In genomic region chr13:97275265-97275664, GRCh38 we compare ENCODE assay signal across 9 cellular contexts. TPM values are rescaled to one million over a fixed set of nuclear protein-coding genes. Genes with fewer than 3 reads are reported as not detected.
DNase-seq lines count a peak whose midpoint lies in the region; ATAC-seq and TF ChIP-seq lines count a peak whose summit lies in the region.
"Had no signal": no experiment of that assay in that cellular context is flagged by ENCODE, and none has a peak within 500 bp of the region (broad histone marks: within the 10 kb centered on the region; RNA-seq: fewer than 3 reads in every experiment).

No MANE protein-coding gene starts in this region.

- H3K36me3 ChIP-seq in liver (ENCODE audit: control insufficient read depth in 4 of 4, insufficient read depth in 3 of 4, low read depth in 1 of 4, low read length in 3 of 4) (peaks cover 0 to 10% (median 3%) of the 10 kb centered on the region in 4 donors), vagina (peaks cover 0 to 11% of the 10 kb centered on the region in 2 donors)
- H3K36me3 ChIP-seq: neutrophil had no signal

- no peak for TF ChIP-seq CTCF in choroid plexus epithelial cell (conservative IDR thresholded peaks at IDR 0.05; ENCODE audit: low read depth, low read length)
- no peak for TF ChIP-seq CTCF in liver (IDR thresholded peaks at IDR 0.05; ENCODE audit: low read depth, low read length, missing input control)
- no peak for TF ChIP-seq CTCF in vagina (IDR thresholded peaks at IDR 0.05)

- H3K4me3 ChIP-seq in choroid plexus epithelial cell (ENCODE audit: low read depth, low read length) = no peak overlapping the region
- no peak overlapping the region for H3K4me3 ChIP-seq in liver (ENCODE audit: low read depth in 1 of 3, low read length in 3 of 3)
- H3K4me3 ChIP-seq in vagina = no peak overlapping the region

- H3K27ac ChIP-seq in liver (ENCODE audit: low read depth in 1 of 2, low read length in 2 of 2) (peak overlapping the region; percentile 82 to 83), vagina (peak overlapping the region; percentile 69)
- H3K27ac ChIP-seq: neutrophil had no signal

- peaks cover 52% of the 10 kb centered on the region for H3K4me1 Mint-ChIP-seq in activated T-cell treated with anti-CD3 and anti-CD28 coated beads, Interleukin-2, amount 50 U/mL, for 4 hours (ENCODE audit: low read depth)

- peak in 1 of 2 donors; percentile 42 for TF ChIP-seq RAD21 in liver (IDR thresholded peaks at IDR 0.05)

- H3K27me3 Mint-ChIP-seq in activated T-cell treated with anti-CD3 and anti-CD28 coated beads, Interleukin-2, amount 50 U/mL, for 4 hours (ENCODE audit: low read depth) = no peaks in the 10 kb centered on the region

- TF ChIP-seq POLR2A in vagina (IDR thresholded peaks at IDR 0.05) = no peak

- H3K4me3 Mint-ChIP-seq in activated T-cell treated with anti-CD3 and anti-CD28 coated beads, Interleukin-2, amount 50 U/mL, for 4 hours = no peak overlapping the region

- peak overlapping the region in 1 of 2 donors; percentile 38 for H3K9ac ChIP-seq in liver (ENCODE audit: low read depth in 1 of 2, low read length in 2 of 2)

- DNase-seq in LHCN-M2 (ENCODE audit: low read depth) = peak; percentile 75
- peak; percentile 91 for DNase-seq in choroid plexus epithelial cell (ENCODE audit: low read depth)
- no peak for DNase-seq in vagina (ENCODE audit: extremely low spot score in 2 of 2)
- DNase-seq in activated T-cell treated with anti-CD3 and anti-CD28 coated beads, Interleukin-2, amount 50 U/mL, for 4 hours = no peak
- DNase-seq in NCI-H345 treated with DMSO at 0.1 percent for 48 hours (lab: John Stamatoyannopoulos, UW; ENCODE audit: unreplicated experiment) = no peak
- DNase-seq in DMS53 treated with DMSO at 0.1 percent for 48 hours (lab: John Stamatoyannopoulos, UW; ENCODE audit: unreplicated experiment) = no peak
- DNase-seq: substantia nigra had no signal

- H3K9me3 ChIP-seq in liver (ENCODE audit: control insufficient read depth in 4 of 4, low read length in 3 of 4) (no peaks in the 10 kb centered on the region), vagina (no peaks in the 10 kb centered on the region)
- H3K9me3 ChIP-seq: neutrophil had no signal

- ATAC-seq in activated T-cell treated with anti-CD3 and anti-CD28 coated beads, Interleukin-2, amount 50 U/mL, for 4 hours = no peak

- peaks cover 3% of the 10 kb centered on the region for H3K9me3 Mint-ChIP-seq in activated T-cell treated with anti-CD3 and anti-CD28 coated beads, Interleukin-2, amount 50 U/mL, for 4 hours

- intact Hi-C loops in vagina (cut with DNase I) = no loop called here

- WGBS in liver = 17% methylated on average over 4 of the region's 4 CpGs

- peaks cover 28% of the 10 kb centered on the region for H3K36me3 Mint-ChIP-seq in activated T-cell treated with anti-CD3 and anti-CD28 coated beads, Interleukin-2, amount 50 U/mL, for 4 hours (ENCODE audit: insufficient read depth)

- H3K27me3 ChIP-seq in liver (ENCODE audit: control insufficient read depth in 4 of 4, insufficient read depth in 4 of 4, low read length in 3 of 4) (no peaks in the 10 kb centered on the region), vagina (no peaks in the 10 kb centered on the region)
- H3K27me3 ChIP-seq: neutrophil had no signal

- peaks cover 4 to 58% (median 31%) of the 10 kb centered on the region in 4 donors for H3K4me1 ChIP-seq in liver (ENCODE audit: control insufficient read depth in 4 of 4, insufficient read depth in 4 of 4, low read length in 3 of 4)
- peaks cover 92% of the 10 kb centered on the region for H3K4me1 ChIP-seq in vagina

TF ChIP-seq in liver, 16 proteins besides CTCF, POLR2A, EP300 and RAD21:
- peak in 1 of 2 donors; percentile 37 for TF ChIP-seq JUND (IDR thresholded peaks at IDR 0.05)
- TF ChIP-seq SP1 (IDR thresholded peaks at IDR 0.05) = peak; percentile 71
- TF ChIP-seq RXRA (IDR thresholded peaks at IDR 0.05) = peak; percentile 59 to 79
- no peak for TF ChIP-seq YY1 (IDR thresholded peaks at IDR 0.05)
- peak; percentile 26 for TF ChIP-seq ZBTB33 (IDR thresholded peaks at IDR 0.05)
- peak in 1 of 2 donors; percentile 9 for TF ChIP-seq GABPA (IDR thresholded peaks at IDR 0.05 in 1 of 2, conservative IDR thresholded peaks at IDR 0.05 in 1 of 2)
- TF ChIP-seq EGR1 (IDR thresholded peaks at IDR 0.05; ENCODE audit: low read depth in 2 of 2) = no peak
- TF ChIP-seq MAX (IDR thresholded peaks at IDR 0.05) = no peak
- peak; percentile 5 for TF ChIP-seq ATF3 (IDR thresholded peaks at IDR 0.05)
- TF ChIP-seq NR2F2 (IDR thresholded peaks at IDR 0.05) = peak; percentile 21
- TF ChIP-seq HNF4A (conservative IDR thresholded peaks at IDR 0.05) = peak; percentile 58 to 59
TF ChIP-seq in liver: peak in this region for 8.

RNA-seq across cellular contexts. Expression of gene MBNL2, which starts 53.1 kb away (rescaled TPM):
- total RNA-seq in LHCN-M2 (2014; rRNA removed) (17.7 and 24.4 TPM in 2 replicates), liver (10 to 100 TPM; 16.0 to 49.6 TPM), vagina (63.1 TPM)
- 5.0 TPM for polyA plus RNA-seq in LHCN-M2 (2012)
- polyA plus RNA-seq in liver = 10 to 100 TPM; 32.5 to 41.0 TPM
- 10 to 100 TPM; 10.3 to 11.7 (median 11.4) TPM for total RNA-seq in activated T-cell treated with anti-CD3 and anti-CD28 coated beads, Interleukin-2, amount 50 U/mL, for 4 hours

Comparison
In these comparisons a context has a peak if more than half of its experiments do, and no peak if none do; other contexts are left out.
1. DNase-seq: peak in LHCN-M2 (single experiment) and choroid plexus epithelial cell (single experiment); none in vagina (0 of 2), activated T-cell treated with anti-CD3 and anti-CD28 coated beads, Interleukin-2, amount 50 U/mL, for 4 hours (single experiment), NCI-H345 treated with DMSO at 0.1 percent for 48 hours (single experiment) and DMS53 treated with DMSO at 0.1 percent for 48 hours (single experiment).